In the genomic region with DNA sequence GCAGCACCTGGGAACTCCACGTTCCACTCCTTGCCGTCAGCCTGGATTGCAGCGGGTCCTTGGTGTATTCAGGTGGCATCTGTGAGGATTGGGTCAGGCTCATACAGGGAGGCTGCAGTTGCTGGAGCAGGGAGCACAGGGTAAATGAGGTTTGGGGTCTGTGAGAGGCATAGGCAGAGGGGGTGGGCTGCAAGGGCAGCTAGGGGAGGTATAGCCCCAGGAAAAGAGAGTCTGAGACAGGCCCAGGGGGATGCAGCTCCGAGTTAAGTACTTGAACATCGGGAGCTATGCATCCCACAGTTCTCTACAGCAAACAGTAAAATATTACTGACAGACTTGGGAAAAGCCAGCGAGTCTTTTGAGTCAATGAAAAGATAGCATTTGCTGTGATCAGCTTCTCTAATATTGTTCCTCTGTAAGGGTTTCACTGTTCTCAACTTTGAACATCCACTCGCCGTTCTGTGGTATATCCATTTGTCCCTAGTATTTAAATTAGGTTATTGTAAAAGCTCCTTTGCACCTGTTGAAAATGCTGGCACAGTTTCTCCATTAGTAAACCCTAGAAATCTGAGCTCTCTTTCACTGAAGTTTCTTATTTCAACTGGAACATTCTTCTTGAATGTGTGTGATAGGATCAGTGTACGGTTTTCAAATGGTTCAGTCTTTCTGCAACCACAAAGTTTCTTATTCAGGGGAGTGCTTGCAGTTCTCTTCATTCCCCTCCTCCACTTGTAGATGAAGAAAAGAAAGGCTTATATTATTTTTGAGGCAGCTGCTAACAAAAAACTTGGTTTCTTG, we compare ENCODE assay signal across 15 cellular contexts.
DNase-seq lines count a peak whose midpoint lies in the region; ATAC-seq and TF ChIP-seq lines count a peak whose summit lies in the region.
"Had no signal": no experiment of that assay in that cellular context is flagged by ENCODE, and none has a peak within 500 bp of the region (broad histone marks: within the 10 kb centered on the region; RNA-seq: fewer than 3 reads in every experiment).

No MANE protein-coding gene starts in this region.

- H4K20me1 ChIP-seq in neural progenitor cell (ENCODE audit: low read depth) = peaks cover 98% of the 10 kb centered on the region

- H3K9me3 ChIP-seq in neural progenitor cell (ENCODE audit: low read depth) = no peaks in the 10 kb centered on the region
- no peaks in the 10 kb centered on the region for H3K9me3 ChIP-seq in upper lobe of right lung
- H3K9me3 ChIP-seq: ovary had no signal

- POLR2A ChIA-PET in GM10248 (lab: Yijun Ruan, JAX) = no interaction called here

- H3K79me2 ChIP-seq in neural progenitor cell (ENCODE audit: low read depth) = peaks cover 100% of the 10 kb centered on the region

- H3K27me3 ChIP-seq in neural progenitor cell (no peaks in the 10 kb centered on the region), upper lobe of right lung (no peaks in the 10 kb centered on the region)
- H3K27me3 ChIP-seq: brain microvascular endothelial cell, ovary had no signal

- intact Hi-C loops in upper lobe of right lung (cut with DNase I) = loop anchor here (10.0 kb wide), 1 partner anchor 100 kb away; the partner anchor contains the start of gene TRIO

- CTCF ChIA-PET in GM10248 (lab: Yijun Ruan, JAX) = interaction anchor here (0.7 to 2.2 kb wide), 8 partner anchors 9 to 412 kb away, joined by 3 to 10 read pairs (median 4); no protein-coding TSS in a partner anchor

- no peak overlapping the region for H2AFZ ChIP-seq in neural progenitor cell (replicated peaks)

- DNase-seq in M059J (ENCODE audit: low read depth) (peak; percentile 57), neural progenitor cell (ENCODE audit: low spot score) (no peak), upper lobe of right lung (no peak), GM10248 (ENCODE audit: extremely low spot score) (no peak), GF-D8 (lab: John Stamatoyannopoulos, UW) (no peak), activated gamma-delta T cell (lab: John Stamatoyannopoulos, UW) (no peak)
- DNase-seq: activated effector memory CD4-positive, alpha-beta T cell treated with Interleukin-2 at 50 U/mL for 16 hours; brain microvascular endothelial cell; Calu3; effector CD4-positive, alpha-beta T cell; foreskin fibroblast; mammary epithelial cell; ovary had no signal

- H3K36me3 Mint-ChIP-seq in brain = no peaks in the 10 kb centered on the region
- no peaks in the 10 kb centered on the region for H3K36me3 Mint-ChIP-seq in neural progenitor cell

- no peaks in the 10 kb centered on the region for H3K9me3 Mint-ChIP-seq in brain
- H3K9me3 Mint-ChIP-seq in neural progenitor cell = no peaks in the 10 kb centered on the region

- no peaks in the 10 kb centered on the region for H3F3A ChIP-seq in neural progenitor cell (ENCODE audit: low read depth)

- no peak overlapping the region for H3K9ac ChIP-seq in neural progenitor cell

- H3K27me3 Mint-ChIP-seq in brain = no peaks in the 10 kb centered on the region
- H3K27me3 Mint-ChIP-seq in neural progenitor cell (ENCODE audit: insufficient read depth, low read depth) = no peaks in the 10 kb centered on the region

- H3K4me1 ChIP-seq in neural progenitor cell (peaks cover 55% of the 10 kb centered on the region), upper lobe of right lung (peaks cover 6% of the 10 kb centered on the region)

- H3K4me3 ChIP-seq in neural progenitor cell = no peak overlapping the region
- H3K4me3 ChIP-seq in upper lobe of right lung = no peak overlapping the region
- H3K4me3 ChIP-seq: ovary had no signal

- H3K27ac ChIP-seq in neural progenitor cell (no peak overlapping the region), upper lobe of right lung (no peak overlapping the region)
- H3K27ac ChIP-seq: brain microvascular endothelial cell, ovary had no signal

- H3K4me3 Mint-ChIP-seq in brain (peak overlapping the region in 3 of 5 experiments; percentile 25 to 52 (median 41)), neural progenitor cell (no peak overlapping the region)

- H3K36me3 ChIP-seq in neural progenitor cell (no peaks in the 10 kb centered on the region), upper lobe of right lung (no peaks in the 10 kb centered on the region)
- H3K36me3 ChIP-seq: ovary had no signal

- ATAC-seq in GM18511 (IDR thresholded peaks at IDR 0.05; ENCODE audit: unreplicated experiment) (peak; percentile 52), upper lobe of right lung (no peak)

- peak overlapping the region; percentile 47 to 84 (median 61) for H3K27ac Mint-ChIP-seq in brain
- H3K27ac Mint-ChIP-seq in neural progenitor cell = peak overlapping the region; percentile 7

- H3K4me1 Mint-ChIP-seq in brain (peaks cover 100% of the 10 kb centered on the region), neural progenitor cell (peaks cover 63% of the 10 kb centered on the region)

- no peak for TF ChIP-seq CTCF in brain (conservative IDR thresholded peaks at IDR 0.05)
- no peak for TF ChIP-seq CTCF in neural progenitor cell (IDR thresholded peaks at IDR 0.05)
- no peak for TF ChIP-seq CTCF in upper lobe of right lung (IDR thresholded peaks at IDR 0.05)
- TF ChIP-seq CTCF in GM10248 (IDR thresholded peaks at IDR 0.05; ENCODE audit: control extremely low read depth, extremely low read depth, low read depth, missing control alignments) = no peak

- H3K4me2 ChIP-seq in neural progenitor cell = no peak overlapping the region
